Comparison of ENCODE assay signal across 38 cellular contexts in genomic region chrX:107396235-107396634, GRCh38. TPM values are rescaled to one million over a fixed set of nuclear protein-coding genes. Genes with fewer than 3 reads are reported as not detected.
"Had no signal": no experiment of that assay in that cellular context is flagged by ENCODE, and none has a peak within 500 bp of the region (broad histone marks: within the 10 kb centered on the region; RNA-seq: fewer than 3 reads in every experiment).

No MANE protein-coding gene starts in this region.

- H3K4me1 Mint-ChIP-seq: activated CD4-positive, alpha-beta T cell treated with anti-CD3 and anti-CD28 coated beads for 36 hours; activated CD4-positive, alpha-beta T cell treated with anti-CD3 and anti-CD28 coated beads, Interleukin-2, amount 10 ng/mL, durations not matched to agents 24 days and 14 days; activated CD8-positive, alpha-beta memory T cell treated with anti-CD3 and anti-CD28 coated beads, Interleukin-2, amount 10 ng/mL, durations not matched to agents 7 days and 5 days; activated naive CD4-positive, alpha-beta T cell treated with anti-CD3 and anti-CD28 coated beads, Interleukin-2, amount 10 ng/mL, durations not matched to agents 7 days and 5 days; activated naive CD8-positive, alpha-beta T cell treated with anti-CD3 and anti-CD28 coated beads, Interleukin-2, amount 10 ng/mL, durations not matched to agents 7 days and 5 days; brain; T-helper 17 cell had no signal

- H3K27me3 ChIP-seq: ascending aorta, cardiac muscle cell, colonic mucosa, esophagus squamous epithelium, gastroesophageal sphincter had no signal

- H3K36me3 ChIP-seq: ascending aorta, breast epithelium, cardiac muscle cell, colonic mucosa, esophagus squamous epithelium, gastroesophageal sphincter, heart right ventricle had no signal

- H3K9me3 Mint-ChIP-seq: activated CD4-positive, alpha-beta T cell treated with anti-CD3 and anti-CD28 coated beads, Interleukin-2, amount 10 ng/mL, durations not matched to agents 24 days and 14 days; activated naive CD4-positive, alpha-beta T cell treated with anti-CD3 and anti-CD28 coated beads, Interleukin-2, amount 10 ng/mL, durations not matched to agents 7 days and 5 days; activated T-cell treated with anti-CD3 and anti-CD28 coated beads, Interleukin-2, amount 50 U/mL, for 72 hours; T-helper 2 cell treated with Interferon-gamma antibody and Interleukin-4, amounts not matched to agents 5 μg/mL and 100 μg/mL, for 36 hours had no signal

- H3K27ac ChIP-seq: ascending aorta, breast epithelium, cardiac muscle cell, colonic mucosa, epithelial cell of prostate, esophagus squamous epithelium, gastroesophageal sphincter, heart right ventricle had no signal

- FAIRE-seq: endometrium, endothelial cell of umbilical vein had no signal

- H3K4me1 ChIP-seq: ascending aorta, breast epithelium, colonic mucosa, esophagus squamous epithelium, gastroesophageal sphincter, heart right ventricle had no signal

- H3K27me3 Mint-ChIP-seq: activated CD4-positive, alpha-beta T cell treated with anti-CD3 and anti-CD28 coated beads, Interleukin-2, amount 10 ng/mL, durations not matched to agents 24 days and 14 days; activated naive CD4-positive, alpha-beta T cell treated with anti-CD3 and anti-CD28 coated beads, Interleukin-2, amount 10 ng/mL, durations not matched to agents 7 days and 5 days had no signal

- H3K9me3 ChIP-seq: colonic mucosa, gastroesophageal sphincter had no signal

- H3K27ac Mint-ChIP-seq: activated CD4-positive, alpha-beta memory T cell treated with anti-CD3 and anti-CD28 coated beads for 36 hours; activated CD4-positive, alpha-beta T cell treated with anti-CD3 and anti-CD28 coated beads for 36 hours; activated CD4-positive, alpha-beta T cell treated with anti-CD3 and anti-CD28 coated beads, Interleukin-2, amount 10 ng/mL, durations not matched to agents 24 days and 14 days; activated CD8-positive, alpha-beta memory T cell treated with anti-CD3 and anti-CD28 coated beads, Interleukin-2, amount 10 ng/mL, durations not matched to agents 7 days and 5 days; activated CD8-positive, alpha-beta T cell treated with anti-CD3 and anti-CD28 coated beads, Interleukin-2, amount 10 ng/mL, durations not matched to agents 7 days and 5 days; activated naive CD4-positive, alpha-beta T cell treated with anti-CD3 and anti-CD28 coated beads, Interleukin-2, amount 10 ng/mL, durations not matched to agents 7 days and 5 days; activated naive CD4-positive, alpha-beta T cell treated with anti-CD3 and anti-CD28 coated beads, Interleukin-2, amount 50 U/mL, for 72 hours; activated naive CD8-positive, alpha-beta T cell treated with anti-CD3 and anti-CD28 coated beads, Interleukin-2, amount 10 ng/mL, durations not matched to agents 7 days and 5 days; activated T-cell treated with anti-CD3 and anti-CD28 coated beads, Interleukin-2, amount 50 U/mL, for 24 hours; activated T-cell treated with anti-CD3 and anti-CD28 coated beads, Interleukin-2, amount 50 U/mL, for 72 hours; brain; T-helper 17 cell; T-helper 2 cell treated with Interferon-gamma antibody and Interleukin-4, amounts not matched to agents 5 μg/mL and 100 μg/mL, for 36 hours had no signal

- H3K4me3 Mint-ChIP-seq: activated CD4-positive, alpha-beta memory T cell treated with anti-CD3 and anti-CD28 coated beads for 36 hours; activated CD4-positive, alpha-beta T cell treated with anti-CD3 and anti-CD28 coated beads for 36 hours; activated CD4-positive, alpha-beta T cell treated with anti-CD3 and anti-CD28 coated beads, Interleukin-2, amount 10 ng/mL, durations not matched to agents 24 days and 14 days; activated CD8-positive, alpha-beta memory T cell treated with anti-CD3 and anti-CD28 coated beads, Interleukin-2, amount 10 ng/mL, durations not matched to agents 7 days and 5 days; activated CD8-positive, alpha-beta T cell treated with anti-CD3 and anti-CD28 coated beads, Interleukin-2, amount 10 ng/mL, durations not matched to agents 7 days and 5 days; activated naive CD4-positive, alpha-beta T cell treated with anti-CD3 and anti-CD28 coated beads, Interleukin-2, amount 10 ng/mL, durations not matched to agents 7 days and 5 days; activated naive CD8-positive, alpha-beta T cell treated with anti-CD3 and anti-CD28 coated beads, Interleukin-2, amount 10 ng/mL, durations not matched to agents 7 days and 5 days; activated T-cell treated with anti-CD3 and anti-CD28 coated beads, Interleukin-2, amount 50 U/mL, for 24 hours; activated T-cell treated with anti-CD3 and anti-CD28 coated beads, Interleukin-2, amount 50 U/mL, for 72 hours; brain; T-helper 17 cell; T-helper 2 cell treated with Interferon-gamma antibody and Interleukin-4, amounts not matched to agents 5 μg/mL and 100 μg/mL, for 36 hours had no signal

- ATAC-seq: activated CD4-positive, alpha-beta T cell treated with anti-CD3 and anti-CD28 coated beads for 36 hours; activated CD8-positive, alpha-beta memory T cell treated with anti-CD3 and anti-CD28 coated beads, Interleukin-2, amount 10 ng/mL, durations not matched to agents 7 days and 5 days; activated CD8-positive, alpha-beta T cell treated with anti-CD3 and anti-CD28 coated beads, Interleukin-2, amount 10 ng/mL, durations not matched to agents 7 days and 5 days; activated naive CD4-positive, alpha-beta T cell treated with anti-CD3 and anti-CD28 coated beads, Interleukin-2, amount 50 U/mL, for 72 hours; activated T-cell treated with anti-CD3 and anti-CD28 coated beads, Interleukin-2, amount 50 U/mL, for 72 hours; gastroesophageal sphincter; heart right ventricle; T-helper 17 cell had no signal

- DNase-seq: activated CD4-positive, alpha-beta memory T cell treated with anti-CD3 and anti-CD28 coated beads for 36 hours; activated CD4-positive, alpha-beta T cell treated with anti-CD3 and anti-CD28 coated beads for 36 hours; activated CD4-positive, alpha-beta T cell treated with anti-CD3 and anti-CD28 coated beads, Interleukin-2, amount 10 ng/mL, durations not matched to agents 24 days and 14 days; activated CD4-positive, CD25-positive, alpha-beta regulatory T cell; activated CD4-positive, CD25-positive, alpha-beta regulatory T cell treated with anti-CD3 and anti-CD28 coated beads, Interleukin-2, amount 50 U/mL, for 72 hours; activated CD8-positive, alpha-beta memory T cell treated with anti-CD3 and anti-CD28 coated beads, Interleukin-2, amount 10 ng/mL, durations not matched to agents 7 days and 5 days; activated CD8-positive, alpha-beta memory T cell treated with anti-CD3 and anti-CD28 coated beads, Interleukin-2, amount 50 U/mL, for 4 hours; activated CD8-positive, alpha-beta T cell treated with anti-CD3 and anti-CD28 coated beads, Interleukin-2, amount 10 ng/mL, durations not matched to agents 7 days and 5 days; activated gamma-delta T cell; activated naive CD4-positive, alpha-beta T cell; activated naive CD4-positive, alpha-beta T cell treated with anti-CD3 and anti-CD28 coated beads, Interleukin-2, amount 10 ng/mL, durations not matched to agents 7 days and 5 days; activated naive CD8-positive, alpha-beta T cell treated with anti-CD3 and anti-CD28 coated beads, Interleukin-2, amount 10 ng/mL, durations not matched to agents 7 days and 5 days; activated T-cell treated with anti-CD3 and anti-CD28 coated beads, Interleukin-2, amount 50 U/mL, for 24 hours; activated T-cell treated with anti-CD3 and anti-CD28 coated beads, Interleukin-2, amount 50 U/mL, for 72 hours; central memory CD4-positive, alpha-beta T cell; cerebellar nuclear complex; colonic mucosa; effector CD8-positive, alpha-beta T cell; esophagus squamous epithelium; foreskin melanocyte; heart right ventricle; T-helper 17 cell; T1000 had no signal

- H3K36me3 Mint-ChIP-seq: activated CD4-positive, alpha-beta memory T cell treated with anti-CD3 and anti-CD28 coated beads for 36 hours; activated CD8-positive, alpha-beta memory T cell treated with anti-CD3 and anti-CD28 coated beads, Interleukin-2, amount 10 ng/mL, durations not matched to agents 7 days and 5 days; activated naive CD4-positive, alpha-beta T cell treated with anti-CD3 and anti-CD28 coated beads, Interleukin-2, amount 10 ng/mL, durations not matched to agents 7 days and 5 days; activated naive CD4-positive, alpha-beta T cell treated with anti-CD3 and anti-CD28 coated beads, Interleukin-2, amount 50 U/mL, for 72 hours; activated naive CD8-positive, alpha-beta T cell treated with anti-CD3 and anti-CD28 coated beads, Interleukin-2, amount 10 ng/mL, durations not matched to agents 7 days and 5 days; brain had no signal

- H3K4me3 ChIP-seq: ascending aorta, breast epithelium, cardiac muscle cell, colonic mucosa, esophagus squamous epithelium, gastroesophageal sphincter, heart right ventricle had no signal

RNA-seq across cellular contexts. Expression of gene FRMPD3, which starts 53.2 kb away (rescaled TPM):
- total RNA-seq: activated CD4-positive, alpha-beta memory T cell treated with anti-CD3 and anti-CD28 coated beads for 36 hours; activated CD4-positive, alpha-beta T cell treated with anti-CD3 and anti-CD28 coated beads for 36 hours; activated CD4-positive, alpha-beta T cell treated with anti-CD3 and anti-CD28 coated beads, Interleukin-2, amount 10 ng/mL, durations not matched to agents 24 days and 14 days; activated CD8-positive, alpha-beta memory T cell treated with anti-CD3 and anti-CD28 coated beads for 36 hours; activated CD8-positive, alpha-beta memory T cell treated with anti-CD3 and anti-CD28 coated beads, Interleukin-2, amount 10 ng/mL, durations not matched to agents 7 days and 5 days; activated naive CD4-positive, alpha-beta T cell treated with anti-CD3 and anti-CD28 coated beads, Interleukin-2, amount 50 U/mL, for 72 hours; activated T-cell treated with anti-CD3 and anti-CD28 coated beads, Interleukin-2, amount 50 U/mL, for 72 hours; dermis microvascular lymphatic vessel endothelial cell; endothelial cell of umbilical vein; fibroblast of lung; fibroblast of villous mesenchyme; glomerular endothelial cell had no signal
- polyA plus RNA-seq: endothelial cell of umbilical vein had no signal
